In the genomic region with DNA sequence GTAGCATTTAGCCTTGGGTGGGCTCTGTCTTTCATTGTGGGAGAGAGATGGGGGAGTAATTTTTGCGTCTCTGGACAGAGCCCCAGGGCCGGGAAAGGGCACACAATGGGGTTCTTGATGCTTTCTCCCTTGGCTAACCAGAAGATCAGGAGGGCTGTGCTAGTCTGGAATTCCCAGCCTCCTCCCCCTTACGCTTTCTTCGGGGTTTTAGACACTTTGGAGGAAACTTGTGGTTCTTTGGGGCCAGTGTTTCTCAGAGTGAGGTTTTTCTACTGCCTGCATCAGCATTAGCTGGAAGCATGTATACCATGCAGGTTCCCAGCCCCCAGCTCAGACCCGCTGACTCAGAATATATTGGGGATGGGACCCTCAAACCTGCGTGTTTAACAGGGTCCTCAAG, we compare ENCODE assay signal across 24 cellular contexts. TPM values are rescaled to one million over a fixed set of nuclear protein-coding genes. Genes with fewer than 3 reads are reported as not detected.
"Had no signal": no experiment of that assay in that cellular context is flagged by ENCODE, and none has a peak within 500 bp of the region (broad histone marks: within the 10 kb centered on the region; RNA-seq: fewer than 3 reads in every experiment).

No MANE protein-coding gene starts in this region.

- H3K36me3 ChIP-seq: cardiac muscle cell, right lobe of liver, transverse colon, vagina had no signal

- H3K4me1 Mint-ChIP-seq: activated B cell treated with CpG ODN at 0.5 μM for 24 hours had no signal

- H3K36me3 Mint-ChIP-seq: activated naive CD8-positive, alpha-beta T cell; mesothelial cell of epicardium had no signal

- H3K27ac ChIP-seq: cardiac muscle cell, foreskin keratinocyte, psoas muscle, right lobe of liver, transverse colon, vagina had no signal

- DNase-seq: activated B cell treated with CpG ODN at 0.5 μM for 24 hours; activated CD4-positive, alpha-beta T cell treated with anti-CD3 and anti-CD28 coated beads for 4 hours; activated CD8-positive, alpha-beta T cell treated with anti-CD3 and anti-CD28 coated beads for 36 hours; activated effector memory CD4-positive, alpha-beta T cell treated with Interleukin-2 at 50 U/mL for 16 hours; activated T-cell treated with anti-CD3 and anti-CD28 coated beads, Interleukin-2, amount 50 U/mL, for 1 hour; foreskin keratinocyte; psoas muscle; right lobe of liver; stimulated activated CD4-positive, alpha-beta T cell treated with anti-CD3 and anti-CD28 coated beads, Interleukin-1b, Interleukin-23, amount 100 ng/mL, for 48 hours; stimulated activated CD8-positive, alpha-beta memory T cell treated with anti-CD3 and anti-CD28 coated beads, Interleukin-4, amount 100 ng/mL, for 48 hours; stimulated activated naive CD4-positive, alpha-beta T cell treated with Interleukin-2 at 50 U/mL for 16 hours; SW 1271; transverse colon had no signal

- H3K9me3 Mint-ChIP-seq: activated B cell treated with CpG ODN at 0.5 μM for 24 hours; activated CD8-positive, alpha-beta T cell treated with anti-CD3 and anti-CD28 coated beads for 36 hours; mesothelial cell of epicardium had no signal

- H3K4me3 ChIP-seq: cardiac muscle cell, psoas muscle, right lobe of liver, transverse colon, vagina had no signal

- H3K4me1 ChIP-seq: foreskin keratinocyte, psoas muscle, right lobe of liver, transverse colon had no signal

- ATAC-seq: activated CD8-positive, alpha-beta T cell treated with anti-CD3 and anti-CD28 coated beads for 36 hours; foreskin keratinocyte; left lobe of liver; psoas muscle; right lobe of liver had no signal

- H3K9me3 ChIP-seq: psoas muscle, right lobe of liver, transverse colon, vagina had no signal

- H3K4me3 Mint-ChIP-seq: activated B cell treated with CpG ODN at 0.5 μM for 24 hours; activated CD8-positive, alpha-beta T cell treated with anti-CD3 and anti-CD28 coated beads for 36 hours; activated naive CD8-positive, alpha-beta T cell; mesothelial cell of epicardium had no signal

- H3K27ac Mint-ChIP-seq: activated B cell treated with CpG ODN at 0.5 μM for 24 hours; activated CD8-positive, alpha-beta T cell treated with anti-CD3 and anti-CD28 coated beads for 36 hours; activated naive CD8-positive, alpha-beta T cell; mesothelial cell of epicardium had no signal

RNA-seq across cellular contexts. Expression of gene NEURL1, which starts 7.0 kb away (rescaled TPM):
- total RNA-seq: fibroblast of lung, lung microvascular endothelial cell had no signal

RNA-seq across cellular contexts. Expression of gene CALHM3, which starts 21.4 kb away (rescaled TPM):
- total RNA-seq: activated B cell treated with CpG ODN at 0.5 μM for 24 hours; activated CD8-positive, alpha-beta T cell treated with anti-CD3 and anti-CD28 coated beads for 36 hours; cardiac muscle cell; dermis microvascular lymphatic vessel endothelial cell; epithelial cell of proximal tubule; fibroblast of lung; foreskin keratinocyte; left lobe of liver; lung microvascular endothelial cell; mesothelial cell of epicardium; osteocyte; psoas muscle; right lobe of liver; transverse colon; vagina had no signal
- polyA plus RNA-seq: cardiac muscle cell, fibroblast of lung, foreskin keratinocyte, neural cell, psoas muscle had no signal

RNA-seq across cellular contexts. Expression of gene CALHM1, which starts 41.8 kb away (rescaled TPM):
- total RNA-seq: activated CD8-positive, alpha-beta T cell treated with anti-CD3 and anti-CD28 coated beads for 36 hours; cardiac muscle cell; dermis microvascular lymphatic vessel endothelial cell; epithelial cell of proximal tubule; fibroblast of lung; foreskin keratinocyte; left lobe of liver; lung microvascular endothelial cell; mesothelial cell of epicardium; osteocyte; psoas muscle; right lobe of liver; transverse colon; vagina had no signal
- polyA plus RNA-seq: cardiac muscle cell, fibroblast of lung, foreskin keratinocyte, neural cell, psoas muscle had no signal

RNA-seq across cellular contexts. Expression of gene CALHM2, which starts 48.3 kb away (rescaled TPM):
- polyA plus RNA-seq: neural cell had no signal
